ENCODE assay signal across 1 cellular context in the genomic region with DNA sequence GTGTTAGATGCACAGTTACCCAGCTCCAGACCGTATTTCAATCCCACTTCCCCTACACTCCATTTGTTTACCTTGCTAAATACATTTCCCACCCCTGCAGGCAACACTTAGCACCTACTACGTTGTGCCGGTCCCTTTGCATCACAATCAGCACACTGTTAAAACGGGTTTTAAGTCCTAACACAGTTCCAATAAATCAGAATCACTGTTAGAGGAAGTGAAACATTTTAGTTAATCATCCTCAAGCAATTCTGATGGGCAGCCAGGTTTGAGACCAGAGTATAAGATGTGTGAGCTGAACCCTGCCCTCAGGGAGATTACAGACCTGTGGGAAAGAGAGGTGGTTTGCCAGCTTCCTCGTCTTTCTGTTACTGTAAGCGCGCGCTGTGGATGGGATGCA.
TF ChIP-seq lines count a peak whose summit lies in the region.

No MANE protein-coding gene starts in this region.

TF ChIP-seq in HEK293, 187 proteins besides CTCF, POLR2A, EP300 and RAD21 (continued from another document):
- TF ChIP-seq ZFP41 (tag by site-specific recombination; IDR thresholded peaks at IDR 0.05; ENCODE audit: borderline replicate concordance) (no peak), SP7 (tag by site-specific recombination; IDR thresholded peaks at IDR 0.05) (0 out of 2 replicates have a peak, but pooled peaks have one; percentile 30), ZNF670 (tag by site-specific recombination; IDR thresholded peaks at IDR 0.05; ENCODE audit: low read depth) (no peak), ZNF19 (tag by site-specific recombination; IDR thresholded peaks at IDR 0.05; ENCODE audit: low read depth) (no peak), ZNF133 (tag by site-specific recombination; IDR thresholded peaks at IDR 0.05) (no peak), ZNF830 (tag by site-specific recombination; IDR thresholded peaks at IDR 0.05; ENCODE audit: low read depth) (no peak), ZNF558 (tag by site-specific recombination; IDR thresholded peaks at IDR 0.05) (no peak), GLIS1 (tag by site-specific recombination; IDR thresholded peaks at IDR 0.05) (0 out of 2 replicates have a peak, but pooled peaks have one; percentile 18), ZNF157 (tag by site-specific recombination; IDR thresholded peaks at IDR 0.05) (no peak), ZNF335 (tag by site-specific recombination; conservative IDR thresholded peaks at IDR 0.05) (no peak), ZNF621 (tag by site-specific recombination; IDR thresholded peaks at IDR 0.05) (no peak), TRIM28 (IDR thresholded peaks at IDR 0.05; ENCODE audit: borderline replicate concordance, low read length) (peak; percentile 76; the same call in 1 of the 2 replicates), MZF1 (tag by site-specific recombination; IDR thresholded peaks at IDR 0.05; ENCODE audit: borderline replicate concordance) (no peak), ZNF600 (tag by site-specific recombination; IDR thresholded peaks at IDR 0.05) (peak; percentile 61), ZNF341 (tag by site-specific recombination; IDR thresholded peaks at IDR 0.05; ENCODE audit: low read depth) (no peak), ZBTB48 (tag by site-specific recombination; IDR thresholded peaks at IDR 0.05) (no peak), ZNF549 (tag by site-specific recombination; IDR thresholded peaks at IDR 0.05) (no peak), GFI1B (tag by site-specific recombination; IDR thresholded peaks at IDR 0.05) (no peak), SALL2 (tag by site-specific recombination; IDR thresholded peaks at IDR 0.05; ENCODE audit: borderline replicate concordance) (no peak), ZNF202 (tag by site-specific recombination; IDR thresholded peaks at IDR 0.05; ENCODE audit: borderline replicate concordance) (no peak)
TF ChIP-seq in HEK293: peak in this region for 4.
